ENCODE assay signal across 16 cellular contexts in genomic region chr11:61138940-61139339, GRCh38. TPM values are rescaled to one million over a fixed set of nuclear protein-coding genes. Genes with fewer than 3 reads are reported as not detected.
DNase-seq lines count a peak whose midpoint lies in the region; ATAC-seq and TF ChIP-seq lines count a peak whose summit lies in the region.
"Had no signal": no experiment of that assay in that cellular context is flagged by ENCODE, and none has a peak within 500 bp of the region (broad histone marks: within the 10 kb centered on the region; RNA-seq: fewer than 3 reads in every experiment).

No MANE protein-coding gene starts in this region.

- no peaks in the 10 kb centered on the region for H3K9me3 Mint-ChIP-seq in activated naive CD8-positive, alpha-beta T cell treated with anti-CD3 and anti-CD28 coated beads for 36 hours
- no peaks in the 10 kb centered on the region for H3K9me3 Mint-ChIP-seq in activated CD8-positive, alpha-beta T cell treated with anti-CD3 and anti-CD28 coated beads for 36 hours
- H3K9me3 Mint-ChIP-seq: activated CD4-positive, alpha-beta T cell treated with anti-CD3 and anti-CD28 coated beads, Interleukin-2, amount 10 ng/mL, durations not matched to agents 7 days and 5 days had no signal

- H3K4me1 Mint-ChIP-seq in activated naive CD8-positive, alpha-beta T cell treated with anti-CD3 and anti-CD28 coated beads for 36 hours: peaks cover 3% of the 10 kb centered on the region
- H3K4me1 Mint-ChIP-seq in activated CD8-positive, alpha-beta T cell treated with anti-CD3 and anti-CD28 coated beads for 36 hours (ENCODE audit: low read depth): no peaks in the 10 kb centered on the region

- H3K4me1 ChIP-seq in heart left ventricle: peaks cover 0 to 39% (median 29%) of the 10 kb centered on the region in 12 donors
- H3K4me1 ChIP-seq: prostate gland had no signal

- H3K27me3 ChIP-seq in heart left ventricle: no peaks in the 10 kb centered on the region
- H3K27me3 ChIP-seq: suprapubic skin had no signal

- peaks cover 7% of the 10 kb centered on the region for H3K36me3 Mint-ChIP-seq in activated naive CD8-positive, alpha-beta T cell treated with anti-CD3 and anti-CD28 coated beads for 36 hours
- H3K36me3 Mint-ChIP-seq in activated CD8-positive, alpha-beta T cell treated with anti-CD3 and anti-CD28 coated beads for 36 hours (ENCODE audit: low read depth): no peaks in the 10 kb centered on the region

- H3K4me3 ChIP-seq in heart left ventricle: peak overlapping the region in 1 of 12 donors; percentile 15
- H3K4me3 ChIP-seq: lower lobe of right lung, prostate gland, suprapubic skin had no signal

- TF ChIP-seq CTCF in heart left ventricle (IDR thresholded peaks at IDR 0.05): no peak
- no peak for TF ChIP-seq CTCF in activated CD8-positive, alpha-beta T cell treated with anti-CD3 and anti-CD28 coated beads for 36 hours (IDR thresholded peaks at IDR 0.05)

- H3K27me3 Mint-ChIP-seq in activated naive CD8-positive, alpha-beta T cell treated with anti-CD3 and anti-CD28 coated beads for 36 hours: no peaks in the 10 kb centered on the region
- H3K27me3 Mint-ChIP-seq in activated CD8-positive, alpha-beta T cell treated with anti-CD3 and anti-CD28 coated beads for 36 hours: no peaks in the 10 kb centered on the region
- H3K27me3 Mint-ChIP-seq: activated CD4-positive, alpha-beta T cell treated with anti-CD3 and anti-CD28 coated beads, Interleukin-2, amount 10 ng/mL, durations not matched to agents 7 days and 5 days had no signal

- no peak overlapping the region for H3K27ac Mint-ChIP-seq in activated naive CD8-positive, alpha-beta T cell treated with anti-CD3 and anti-CD28 coated beads for 36 hours
- H3K27ac Mint-ChIP-seq in activated CD8-positive, alpha-beta T cell treated with anti-CD3 and anti-CD28 coated beads for 36 hours: no peak overlapping the region
- H3K27ac Mint-ChIP-seq: activated CD4-positive, alpha-beta T cell treated with anti-CD3 and anti-CD28 coated beads, Interleukin-2, amount 10 ng/mL, durations not matched to agents 7 days and 5 days had no signal

- peaks cover 0 to 22% (median 14%) of the 10 kb centered on the region in 9 donors for H3K36me3 ChIP-seq in heart left ventricle
- H3K36me3 ChIP-seq: prostate gland had no signal

- no peaks in the 10 kb centered on the region for H3K9me3 ChIP-seq in heart left ventricle
- H3K9me3 ChIP-seq: lower lobe of right lung, prostate gland, suprapubic skin had no signal

- intact Hi-C loops in heart left ventricle (cut with DNase I): loop anchor here in 1 of 10 donors (10.0 kb wide), 1 partner anchor 234 kb away; the partner anchor contains the start of gene PRPF19
- intact Hi-C loops in Right ventricle myocardium inferior (cut with DNase I): no loop called here
- intact Hi-C loops in activated CD8-positive, alpha-beta T cell treated with anti-CD3 and anti-CD28 coated beads for 36 hours (cut with micrococcal nuclease): loop anchor here (10.0 kb wide), 1 partner anchor 46 kb away; no protein-coding TSS in a partner anchor

- CTCF ChIA-PET in HEK293T (lab: Yijun Ruan, JAX): no interaction called here
- CTCF ChIA-PET in activated CD8-positive, alpha-beta T cell treated with anti-CD3 and anti-CD28 coated beads for 36 hours (lab: Charles Lee): interaction anchor here (1.0 to 3.9 kb wide), 4 partner anchors 9 to 251 kb away, joined by 3 to 22 read pairs (median 3); no protein-coding TSS in a partner anchor

- peak in 3 of 4 donors; percentile 29 to 44 (median 41) for ATAC-seq in heart left ventricle
- no peak for ATAC-seq in Right ventricle myocardium inferior
- no peak for ATAC-seq in activated CD8-positive, alpha-beta T cell treated with anti-CD3 and anti-CD28 coated beads for 36 hours

- H3K4me3 Mint-ChIP-seq in activated naive CD8-positive, alpha-beta T cell treated with anti-CD3 and anti-CD28 coated beads for 36 hours: no peak overlapping the region
- H3K4me3 Mint-ChIP-seq in activated CD8-positive, alpha-beta T cell treated with anti-CD3 and anti-CD28 coated beads for 36 hours: no peak overlapping the region
- H3K4me3 Mint-ChIP-seq: activated CD4-positive, alpha-beta T cell treated with anti-CD3 and anti-CD28 coated beads, Interleukin-2, amount 10 ng/mL, durations not matched to agents 7 days and 5 days had no signal

- TF ChIP-seq POLR2A in heart left ventricle (IDR thresholded peaks at IDR 0.05): no peak

- POLR2A ChIA-PET in HEK293T (lab: Yijun Ruan, JAX): no interaction called here
- POLR2A ChIA-PET in activated CD8-positive, alpha-beta T cell treated with anti-CD3 and anti-CD28 coated beads for 36 hours (lab: Charles Lee): interaction anchor here (1.6 to 1.7 kb wide), 2 partner anchors 11 to 21 kb away, joined by 4 read pairs; no protein-coding TSS in a partner anchor

- DNase-seq in heart left ventricle (peak in 2 of 5 donors; percentile 33 to 46), Right ventricle myocardium inferior (ENCODE audit: missing footprints) (no peak), brain pericyte (ENCODE audit: low read depth, low spot score) (peak; percentile 31), kidney tubule cell (ENCODE audit: low spot score) (peak; percentile 23), NCI-H446 (lab: John Stamatoyannopoulos, UW) (no peak), HEK293T (ENCODE audit: extremely low spot score) (no peak)
- DNase-seq in activated naive CD8-positive, alpha-beta T cell treated with anti-CD3 and anti-CD28 coated beads for 36 hours: no peak
- DNase-seq in activated CD8-positive, alpha-beta T cell treated with anti-CD3 and anti-CD28 coated beads for 36 hours: no peak
- DNase-seq: activated CD4-positive, alpha-beta T cell treated with anti-CD3 and anti-CD28 coated beads, Interleukin-2, amount 10 ng/mL, durations not matched to agents 7 days and 5 days; cortex of kidney; lower lobe of right lung; NCI-H1105 treated with DMSO at 0.1 percent for 48 hours; SW 1271 had no signal

- peak overlapping the region in 3 of 12 donors; percentile 1 to 34 (median 26) for H3K27ac ChIP-seq in heart left ventricle
- H3K27ac ChIP-seq: lower lobe of right lung, prostate gland, suprapubic skin had no signal

- WGBS in heart left ventricle, 4 donors: 13 to 21% (median 16%) methylated on average over 6 of the region's 6 CpGs

TF ChIP-seq in HEK293T, 16 proteins besides CTCF, POLR2A, EP300 and RAD21:
- no peak for TF ChIP-seq SP1 (IDR thresholded peaks at IDR 0.05)
- TF ChIP-seq ZNF384 (IDR thresholded peaks at IDR 0.05): no peak

RNA-seq across cellular contexts. Expression of gene VPS37C, which starts 22.3 kb away (rescaled TPM):
- total RNA-seq in heart left ventricle (10 to 100 TPM; 11.4 to 27.6 (median 17.1) TPM), Right ventricle myocardium inferior (16.5 TPM)
- polyA plus RNA-seq in heart left ventricle: 10 to 100 TPM; 11.0 to 29.0 TPM
- total RNA-seq in activated naive CD8-positive, alpha-beta T cell treated with anti-CD3 and anti-CD28 coated beads for 36 hours: 1 to 10 TPM; 8.1 to 8.8 TPM
- 1 to 10 TPM; 6.6 to 7.2 TPM for total RNA-seq in activated CD8-positive, alpha-beta T cell treated with anti-CD3 and anti-CD28 coated beads for 36 hours

RNA-seq across cellular contexts. Expression of gene CD5, which starts 36.7 kb away (rescaled TPM):
- total RNA-seq in heart left ventricle (1 to 10 TPM in 2 of 9 donors, under 1 TPM in 6, not detected in 1; 0.12 to 6.0 (median 0.23) TPM), Right ventricle myocardium inferior (not detected)
- under 1 TPM in 1 of 2 donors, not detected in 1; 0.10 TPM for polyA plus RNA-seq in heart left ventricle
- total RNA-seq in activated naive CD8-positive, alpha-beta T cell treated with anti-CD3 and anti-CD28 coated beads for 36 hours: 100 to 1,000 TPM; 196 to 197 TPM
- total RNA-seq in activated CD8-positive, alpha-beta T cell treated with anti-CD3 and anti-CD28 coated beads for 36 hours: 100 to 1,000 TPM; 214 to 215 TPM
- total RNA-seq: glomerular endothelial cell had no signal

Comparison
In these comparisons a context has a peak if more than half of its experiments do, and no peak if none do; other contexts are left out.
1. ATAC-seq: peak in heart left ventricle (3 of 4); none in Right ventricle myocardium inferior (single experiment) and activated CD8-positive, alpha-beta T cell treated with anti-CD3 and anti-CD28 coated beads for 36 hours (single experiment).
2. DNase-seq: peak in brain pericyte (single experiment) and kidney tubule cell (single experiment); none in Right ventricle myocardium inferior (single experiment), NCI-H446 (0 of 2), activated naive CD8-positive, alpha-beta T cell treated with anti-CD3 and anti-CD28 coated beads for 36 hours (single experiment), HEK293T (single experiment) and activated CD8-positive, alpha-beta T cell treated with anti-CD3 and anti-CD28 coated beads for 36 hours (single experiment).
3. RNA of gene CD5, which starts 36.7 kb away (total RNA-seq): 214 to 215 TPM in activated CD8-positive, alpha-beta T cell treated with anti-CD3 and anti-CD28 coated beads for 36 hours and 196 to 197 TPM in activated naive CD8-positive, alpha-beta T cell treated with anti-CD3 and anti-CD28 coated beads for 36 hours; 0.12 to 6.0 TPM in heart left ventricle and not detected in Right ventricle myocardium inferior (single experiment); every median in the first group is over 10 times any median in the second.